Comparison of ENCODE assay signal across 17 cellular contexts in genomic region chr11:35649984-35650383, GRCh38. TPM values are rescaled to one million over a fixed set of nuclear protein-coding genes. Genes with fewer than 3 reads are reported as not detected.
A peak's percentile ranks its signal among the peaks of the same experiment; 100 is the strongest.
DNase-seq lines count a peak whose midpoint lies in the region; ATAC-seq and TF ChIP-seq lines count a peak whose summit lies in the region.
"Had no signal": no experiment of that assay in that cellular context is flagged by ENCODE, and none has a peak within 500 bp of the region (broad histone marks: within the 10 kb centered on the region; RNA-seq: fewer than 3 reads in every experiment).

No MANE protein-coding gene starts in this region.

- ATAC-seq in SK-N-SH treated with all-trans-retinoic acid at 6 μM for 48 hours: 0 out of 3 replicates have a peak, but pooled peaks have one; percentile 25

- TF ChIP-seq CTCF in fibroblast of mammary gland (conservative IDR thresholded peaks at IDR 0.05; ENCODE audit: control insufficient read depth, insufficient read depth, low read depth, low read length): no peak
- no peak for TF ChIP-seq CTCF in Caco-2 (IDR thresholded peaks at IDR 0.05; ENCODE audit: insufficient read depth in 1 of 2, low read depth in 1 of 2, low read length in 1 of 2, severe bottlenecking in 1 of 2, unreplicated experiment in 1 of 2)

- H3K9me3 Mint-ChIP-seq in Caco-2 (ENCODE audit: unreplicated experiment): no peaks in the 10 kb centered on the region
- H3K9me3 Mint-ChIP-seq: activated naive CD4-positive, alpha-beta T cell treated with anti-CD3 and anti-CD28 coated beads, Interleukin-2, amount 50 U/mL, for 24 hours; CD4-positive, alpha-beta T cell; neural progenitor cell had no signal

- H3K9me3 ChIP-seq in Caco-2: no peaks in the 10 kb centered on the region
- H3K9me3 ChIP-seq: thyroid gland had no signal

- CTCF ChIA-PET in Caco-2 (lab: Charles Lee): no interaction called here

- H3K27ac Mint-ChIP-seq in Caco-2 (ENCODE audit: unreplicated experiment): no peak overlapping the region
- H3K27ac Mint-ChIP-seq: activated naive CD4-positive, alpha-beta T cell treated with anti-CD3 and anti-CD28 coated beads, Interleukin-2, amount 50 U/mL, for 24 hours; CD4-positive, alpha-beta T cell; neural progenitor cell had no signal

- H3K4me1 ChIP-seq in Caco-2: no peaks in the 10 kb centered on the region
- H3K4me1 ChIP-seq: thyroid gland had no signal

- H3K4me3 ChIP-seq in fibroblast of mammary gland (ENCODE audit: control insufficient read depth, low read depth, low read length) (no peak overlapping the region), Caco-2 (ENCODE audit: low read depth, low read length) (no peak overlapping the region)
- H3K4me3 ChIP-seq: neural progenitor cell, thyroid gland had no signal

- DNase-seq in AG08396 (ENCODE audit: low spot score): peak; percentile 38
- peak; percentile 38 for DNase-seq in Daoy (ENCODE audit: low read depth)
- peak; percentile 58 for DNase-seq in fibroblast of mammary gland (ENCODE audit: low read depth)
- no peak for DNase-seq in NCI-H510A treated with DMSO at 0.1 percent for 48 hours (lab: John Stamatoyannopoulos, UW)
- DNase-seq in 8988T: no peak
- DNase-seq in Caco-2: no peak
- DNase-seq: CD4-positive, alpha-beta T cell; cerebellar nuclear complex; DND-41; head of caudate nucleus; NCI-H2081; NCI-H526 treated with DMSO at 0.1 percent for 48 hours; retina; thyroid gland had no signal

- intact Hi-C loops in Caco-2 (cut with micrococcal nuclease; ENCODE audit: unreplicated experiment): no loop called here

- H3K36me3 ChIP-seq in Caco-2 (ENCODE audit: control insufficient read depth, insufficient read depth, low read length): no peaks in the 10 kb centered on the region
- H3K36me3 ChIP-seq: neural progenitor cell, thyroid gland had no signal

- BruUV-seq in Caco-2 (replicated peaks; lab: Mats Ljungman, UMichigan): no TSS peak

- H3K4me1 Mint-ChIP-seq in Caco-2 (ENCODE audit: low read depth, unreplicated experiment): no peaks in the 10 kb centered on the region

- no peak overlapping the region for H3K4me3 Mint-ChIP-seq in Caco-2 (ENCODE audit: unreplicated experiment)
- H3K4me3 Mint-ChIP-seq: activated naive CD4-positive, alpha-beta T cell treated with anti-CD3 and anti-CD28 coated beads, Interleukin-2, amount 50 U/mL, for 24 hours; CD4-positive, alpha-beta T cell; neural progenitor cell had no signal

- H3K36me3 Mint-ChIP-seq in Caco-2 (ENCODE audit: insufficient read depth, unreplicated experiment): peaks cover 5% of the 10 kb centered on the region
- H3K36me3 Mint-ChIP-seq: activated naive CD4-positive, alpha-beta T cell treated with anti-CD3 and anti-CD28 coated beads, Interleukin-2, amount 50 U/mL, for 24 hours; neural progenitor cell had no signal

- POLR2A ChIA-PET in Caco-2 (lab: Charles Lee): no interaction called here

- H3K27me3 Mint-ChIP-seq in Caco-2 (ENCODE audit: insufficient read depth, unreplicated experiment): peaks cover 6% of the 10 kb centered on the region

- no peaks in the 10 kb centered on the region for H3K27me3 ChIP-seq in Caco-2 (replicated peaks; ENCODE audit: control insufficient read depth, insufficient read depth, low read length)

TF ChIP-seq in SK-N-SH treated with all-trans-retinoic acid at 6 μM for 48 hours, 23 proteins besides CTCF, POLR2A, EP300 and RAD21:
- TF ChIP-seq ZC3H10 (CRISPR knock-in tag; IDR thresholded peaks at IDR 0.05) (no peak), TOX (CRISPR knock-in tag; IDR thresholded peaks at IDR 0.05; ENCODE audit: borderline replicate concordance) (no peak), ZNF8 (CRISPR knock-in tag; IDR thresholded peaks at IDR 0.05) (no peak), ZNF565 (CRISPR knock-in tag; conservative IDR thresholded peaks at IDR 0.05; ENCODE audit: low read depth) (no peak), SNAI2 (CRISPR knock-in tag; IDR thresholded peaks at IDR 0.05) (no peak), ZFP30 (CRISPR knock-in tag; IDR thresholded peaks at IDR 0.05) (no peak), OSR1 (CRISPR knock-in tag; IDR thresholded peaks at IDR 0.05) (no peak), ZNF70 (CRISPR knock-in tag; IDR thresholded peaks at IDR 0.05) (no peak), TCF4 (CRISPR knock-in tag; IDR thresholded peaks at IDR 0.05; ENCODE audit: borderline replicate concordance) (no peak), CSDC2 (CRISPR knock-in tag; IDR thresholded peaks at IDR 0.05) (no peak), POU6F1 (CRISPR knock-in tag; IDR thresholded peaks at IDR 0.05; ENCODE audit: borderline replicate concordance, low read depth) (no peak), ESRRG (CRISPR knock-in tag; IDR thresholded peaks at IDR 0.05) (no peak), CREB5 (CRISPR knock-in tag; IDR thresholded peaks at IDR 0.05; ENCODE audit: low read depth) (no peak)
- TF ChIP-seq, protein P1, sequence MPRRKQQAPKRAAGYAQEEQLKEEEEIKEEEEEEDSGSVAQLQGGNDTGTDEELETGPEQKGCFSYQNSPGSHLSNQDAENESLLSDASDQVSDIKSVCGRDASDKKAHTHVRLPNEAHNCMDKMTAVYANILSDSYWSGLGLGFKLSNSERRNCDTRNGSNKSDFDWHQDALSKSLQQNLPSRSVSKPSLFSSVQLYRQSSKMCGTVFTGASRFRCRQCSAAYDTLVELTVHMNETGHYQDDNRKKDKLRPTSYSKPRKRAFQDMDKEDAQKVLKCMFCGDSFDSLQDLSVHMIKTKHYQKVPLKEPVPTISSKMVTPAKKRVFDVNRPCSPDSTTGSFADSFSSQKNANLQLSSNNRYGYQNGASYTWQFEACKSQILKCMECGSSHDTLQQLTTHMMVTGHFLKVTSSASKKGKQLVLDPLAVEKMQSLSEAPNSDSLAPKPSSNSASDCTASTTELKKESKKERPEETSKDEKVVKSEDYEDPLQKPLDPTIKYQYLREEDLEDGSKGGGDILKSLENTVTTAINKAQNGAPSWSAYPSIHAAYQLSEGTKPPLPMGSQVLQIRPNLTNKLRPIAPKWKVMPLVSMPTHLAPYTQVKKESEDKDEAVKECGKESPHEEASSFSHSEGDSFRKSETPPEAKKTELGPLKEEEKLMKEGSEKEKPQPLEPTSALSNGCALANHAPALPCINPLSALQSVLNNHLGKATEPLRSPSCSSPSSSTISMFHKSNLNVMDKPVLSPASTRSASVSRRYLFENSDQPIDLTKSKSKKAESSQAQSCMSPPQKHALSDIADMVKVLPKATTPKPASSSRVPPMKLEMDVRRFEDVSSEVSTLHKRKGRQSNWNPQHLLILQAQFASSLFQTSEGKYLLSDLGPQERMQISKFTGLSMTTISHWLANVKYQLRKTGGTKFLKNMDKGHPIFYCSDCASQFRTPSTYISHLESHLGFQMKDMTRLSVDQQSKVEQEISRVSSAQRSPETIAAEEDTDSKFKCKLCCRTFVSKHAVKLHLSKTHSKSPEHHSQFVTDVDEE (CRISPR knock-in tag; IDR thresholded peaks at IDR 0.05): no peak
- TF ChIP-seq, protein P2, sequence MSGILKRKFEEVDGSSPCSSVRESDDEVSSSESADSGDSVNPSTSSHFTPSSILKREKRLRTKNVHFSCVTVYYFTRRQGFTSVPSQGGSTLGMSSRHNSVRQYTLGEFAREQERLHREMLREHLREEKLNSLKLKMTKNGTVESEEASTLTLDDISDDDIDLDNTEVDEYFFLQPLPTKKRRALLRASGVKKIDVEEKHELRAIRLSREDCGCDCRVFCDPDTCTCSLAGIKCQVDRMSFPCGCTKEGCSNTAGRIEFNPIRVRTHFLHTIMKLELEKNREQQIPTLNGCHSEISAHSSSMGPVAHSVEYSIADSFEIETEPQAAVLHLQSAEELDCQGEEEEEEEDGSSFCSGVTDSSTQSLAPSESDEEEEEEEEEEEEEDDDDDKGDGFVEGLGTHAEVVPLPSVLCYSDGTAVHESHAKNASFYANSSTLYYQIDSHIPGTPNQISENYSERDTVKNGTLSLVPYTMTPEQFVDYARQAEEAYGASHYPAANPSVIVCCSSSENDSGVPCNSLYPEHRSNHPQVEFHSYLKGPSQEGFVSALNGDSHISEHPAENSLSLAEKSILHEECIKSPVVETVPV (CRISPR knock-in tag; IDR thresholded peaks at IDR 0.05): no peak

RNA-seq across cellular contexts. Expression of gene TRIM44, which starts 12.6 kb away (rescaled TPM):
- 13.2 and 28.9 TPM in 2 replicates for total RNA-seq in Daoy (2014; rRNA removed; shearing (Covaris generic))
- total RNA-seq in Caco-2 (2022): 74.6 and 81.4 TPM in 2 replicates

RNA-seq across cellular contexts. Expression of gene FJX1, which starts 31.7 kb away (rescaled TPM):
- 24.2 and 29.4 TPM in 2 replicates for total RNA-seq in Daoy (2014; rRNA removed; shearing (Covaris generic))
- total RNA-seq in Caco-2 (2022): 12.0 and 14.4 TPM in 2 replicates
- total RNA-seq: CD4-positive, alpha-beta T cell had no signal

Comparison
In these comparisons a context has a peak if more than half of its experiments do, and no peak if none do; other contexts are left out.
1. DNase-seq: peak in AG08396 (single experiment), Daoy (single experiment) and fibroblast of mammary gland (single experiment); none in NCI-H510A treated with DMSO at 0.1 percent for 48 hours (single experiment), 8988T (single experiment) and Caco-2 (0 of 2).